In the genomic region with DNA sequence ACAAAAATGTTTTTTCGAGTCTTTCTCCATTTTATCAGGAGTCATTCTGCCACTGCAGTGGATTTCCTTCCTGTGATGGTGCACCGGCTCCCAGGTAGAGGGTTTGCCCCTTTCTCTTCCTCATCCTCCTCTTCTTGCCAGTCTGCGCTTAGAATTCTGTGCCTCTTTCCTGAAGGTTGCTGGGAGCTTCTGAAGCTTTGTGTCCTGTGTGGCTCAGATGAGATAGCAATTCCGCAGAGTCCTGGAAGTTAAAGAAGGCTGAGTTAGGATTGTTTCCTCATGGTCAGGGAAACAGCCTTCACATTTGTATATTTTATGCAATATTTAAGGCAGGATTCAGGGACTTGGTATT, we compare ENCODE assay signal across 1 cellular context.
TF ChIP-seq lines count a peak whose summit lies in the region.

No MANE protein-coding gene starts in this region.

TF ChIP-seq in HCT116, 20 proteins besides CTCF, POLR2A, EP300 and RAD21 (continued from another document):
- TF ChIP-seq, protein P1, sequence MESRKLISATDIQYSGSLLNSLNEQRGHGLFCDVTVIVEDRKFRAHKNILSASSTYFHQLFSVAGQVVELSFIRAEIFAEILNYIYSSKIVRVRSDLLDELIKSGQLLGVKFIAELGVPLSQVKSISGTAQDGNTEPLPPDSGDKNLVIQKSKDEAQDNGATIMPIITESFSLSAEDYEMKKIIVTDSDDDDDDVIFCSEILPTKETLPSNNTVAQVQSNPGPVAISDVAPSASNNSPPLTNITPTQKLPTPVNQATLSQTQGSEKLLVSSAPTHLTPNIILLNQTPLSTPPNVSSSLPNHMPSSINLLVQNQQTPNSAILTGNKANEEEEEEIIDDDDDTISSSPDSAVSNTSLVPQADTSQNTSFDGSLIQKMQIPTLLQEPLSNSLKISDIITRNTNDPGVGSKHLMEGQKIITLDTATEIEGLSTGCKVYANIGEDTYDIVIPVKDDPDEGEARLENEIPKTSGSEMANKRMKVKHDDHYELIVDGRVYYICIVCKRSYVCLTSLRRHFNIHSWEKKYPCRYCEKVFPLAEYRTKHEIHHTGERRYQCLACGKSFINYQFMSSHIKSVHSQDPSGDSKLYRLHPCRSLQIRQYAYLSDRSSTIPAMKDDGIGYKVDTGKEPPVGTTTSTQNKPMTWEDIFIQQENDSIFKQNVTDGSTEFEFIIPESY (IDR thresholded peaks at IDR 0.05; ENCODE audit: extremely low read depth, insufficient replicate concordance, low read length), result no peak
- TF ChIP-seq CBX3 (IDR thresholded peaks at IDR 0.05; ENCODE audit: low read depth) (no peak), SP1 (IDR thresholded peaks at IDR 0.05; ENCODE audit: low read depth) (no peak), EGR1 (IDR thresholded peaks at IDR 0.05; ENCODE audit: low read depth) (no peak), CEBPB (IDR thresholded peaks at IDR 0.05; ENCODE audit: low read depth) (no peak), SIN3A (IDR thresholded peaks at IDR 0.05; ENCODE audit: low read depth) (no peak), EZH2 (IDR thresholded peaks at IDR 0.05) (no peak), ZNF274 (IDR thresholded peaks at IDR 0.05; ENCODE audit: low read depth, low read length) (no peak), JUND (IDR thresholded peaks at IDR 0.05) (no peak), FOSL1 (IDR thresholded peaks at IDR 0.05; ENCODE audit: low read depth) (no peak), ZFX (IDR thresholded peaks at IDR 0.05) (no peak), TCF7L2 (IDR thresholded peaks at IDR 0.05; ENCODE audit: borderline replicate concordance, extremely low read depth, insufficient read depth, insufficient read length) (no peak), EZH2phosphoT487 (IDR thresholded peaks at IDR 0.05; ENCODE audit: borderline replicate concordance) (no peak)
- TF ChIP-seq, protein P2, sequence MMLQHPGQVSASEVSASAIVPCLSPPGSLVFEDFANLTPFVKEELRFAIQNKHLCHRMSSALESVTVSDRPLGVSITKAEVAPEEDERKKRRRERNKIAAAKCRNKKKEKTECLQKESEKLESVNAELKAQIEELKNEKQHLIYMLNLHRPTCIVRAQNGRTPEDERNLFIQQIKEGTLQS (IDR thresholded peaks at IDR 0.05), result no peak
